Comparison of ENCODE assay signal across 23 cellular contexts in genomic region chr5:23007762-23008161, GRCh38.
"Had no signal": no experiment of that assay in that cellular context is flagged by ENCODE, and none has a peak within 500 bp of the region (broad histone marks: within the 10 kb centered on the region; RNA-seq: fewer than 3 reads in every experiment).

No MANE protein-coding gene starts in this region.

- H3K4me3 ChIP-seq: colonic mucosa, esophagus muscularis mucosa, gastroesophageal sphincter, heart left ventricle, hepatocyte, left lung, lower lobe of right lung, mucosa of descending colon had no signal

- H3K4me1 ChIP-seq: colonic mucosa, foreskin keratinocyte, gastroesophageal sphincter, heart left ventricle, left lung, lower lobe of right lung had no signal

- H3K36me3 ChIP-seq: colonic mucosa, esophagus muscularis mucosa, gastroesophageal sphincter, heart left ventricle, left lung, lower lobe of right lung had no signal

- H3K4me1 Mint-ChIP-seq: endodermal cell had no signal

- H3K27me3 ChIP-seq: colonic mucosa, esophagus muscularis mucosa, foreskin keratinocyte, gastroesophageal sphincter, heart left ventricle, hepatocyte, left lung had no signal

- H3K27me3 Mint-ChIP-seq: dendritic cell treated with granulocyte-macrophage colony-stimulating factor and Interleukin-4, amounts not matched to agents 40 ng/mL and 50 ng/mL, for 4 days; effector memory CD8-positive, alpha-beta T cell had no signal

- H3K9me3 Mint-ChIP-seq: effector memory CD8-positive, alpha-beta T cell; endodermal cell; mesothelial cell of epicardium; naive B cell had no signal

- FAIRE-seq: endometrium, frontal cortex, kidney had no signal

- H3K27ac ChIP-seq: colonic mucosa, foreskin keratinocyte, gastroesophageal sphincter, heart left ventricle, hepatocyte, left lung, lower lobe of right lung had no signal

- H2AFZ ChIP-seq: hepatocyte had no signal

- H3K36me3 Mint-ChIP-seq: immature natural killer cell, mesothelial cell of epicardium, naive B cell had no signal

- ATAC-seq: effector memory CD8-positive, alpha-beta T cell; foreskin keratinocyte; gastroesophageal sphincter; left lung; lower lobe of right lung had no signal

- H3K4me2 ChIP-seq: hepatocyte had no signal

- H3K79me2 ChIP-seq: hepatocyte had no signal

- H3K9me3 ChIP-seq: colonic mucosa, esophagus muscularis mucosa, gastroesophageal sphincter, heart left ventricle, left lung, lower lobe of right lung, mucosa of descending colon had no signal

- H3K4me3 Mint-ChIP-seq: dendritic cell treated with granulocyte-macrophage colony-stimulating factor and Interleukin-4, amounts not matched to agents 40 ng/mL and 50 ng/mL, for 4 days; effector memory CD8-positive, alpha-beta T cell; endodermal cell; immature natural killer cell; mesothelial cell of epicardium; naive B cell had no signal

- DNase-seq: colonic mucosa; effector CD8-positive, alpha-beta T cell; effector memory CD8-positive, alpha-beta T cell; endodermal cell; hypothalamus; immature natural killer cell; islet precursor cell; kidney; kidney glomerular epithelial cell; left lung; left ventricle myocardium superior; lower lobe of right lung; naive B cell had no signal

- H3K27ac Mint-ChIP-seq: dendritic cell treated with granulocyte-macrophage colony-stimulating factor and Interleukin-4, amounts not matched to agents 40 ng/mL and 50 ng/mL, for 4 days; effector memory CD8-positive, alpha-beta T cell; endodermal cell; immature natural killer cell; mesothelial cell of epicardium; naive B cell had no signal
